Comparison of ENCODE assay signal across 8 cellular contexts in genomic region chr20:49964964-49965780, GRCh38. TPM values are rescaled to one million over a fixed set of nuclear protein-coding genes. Genes with fewer than 3 reads are reported as not detected.
DNase-seq lines count a peak whose midpoint lies in the region; TF ChIP-seq lines count a peak whose summit lies in the region.

No MANE protein-coding gene starts in this region.

- no peak overlapping the region for H2BK5ac ChIP-seq in trophoblast cell (ENCODE audit: low read depth, low read length, poor library complexity)

- H3K4me2 ChIP-seq in trophoblast cell (ENCODE audit: low read length), result no peak overlapping the region

- H3K23ac ChIP-seq in trophoblast cell (ENCODE audit: low read length), result no peak overlapping the region

- WGBS in trophoblast cell (ENCODE audit: extremely low coverage, insufficient coverage, insufficient read length), result no CpG with 5 or more reads among the region's 5 CpGs

- POLR2A ChIA-PET in AG04450 (lab: Yijun Ruan, JAX), result no interaction called here

- H3K79me2 ChIP-seq in trophoblast cell (ENCODE audit: control insufficient read depth, insufficient read depth, low read length, poor library complexity), result no peaks in the 10 kb centered on the region

- TF ChIP-seq CTCF in AG04450 (IDR thresholded peaks at IDR 0.05; ENCODE audit: low read depth, low read length) (peak; percentile 58), choroid plexus epithelial cell (conservative IDR thresholded peaks at IDR 0.05; ENCODE audit: low read depth, low read length) (peak; percentile 84)

- no peak for DNase-seq in AG04450 (ENCODE audit: low read depth, low spot score)
- peak; percentile 83 for DNase-seq in ELF-1 (ENCODE audit: low read depth, low spot score)
- peak; percentile 25 for DNase-seq in NCI-H510A (lab: John Stamatoyannopoulos, UW)
- peak; percentile 69 for DNase-seq in choroid plexus epithelial cell (ENCODE audit: low read depth)
- peak; percentile 53 to 61 for DNase-seq in trophoblast cell
- DNase-seq in glomerular visceral epithelial cell (ENCODE audit: extremely low spot score), result no peak
- DNase-seq in caudate nucleus (lab: John Stamatoyannopoulos, UW), result no peak
- no peak for DNase-seq in Ammon's horn (ENCODE audit: low spot score)

- H3K27ac ChIP-seq in AG04450 (ENCODE audit: low read depth, low read length) (no peak overlapping the region), trophoblast cell (ENCODE audit: low read depth, low read length) (no peak overlapping the region), caudate nucleus (ENCODE audit: low read depth, low read length) (no peak overlapping the region)

- H2AK5ac ChIP-seq in trophoblast cell (ENCODE audit: low read length), result no peak overlapping the region

- no peak overlapping the region for H3K9ac ChIP-seq in trophoblast cell (ENCODE audit: low read length)

- no peak overlapping the region for H4K8ac ChIP-seq in trophoblast cell (ENCODE audit: low read depth, low read length)

- H3K4me3 ChIP-seq in AG04450 (ENCODE audit: low read depth, low read length) (no peak overlapping the region), choroid plexus epithelial cell (ENCODE audit: low read depth, low read length) (no peak overlapping the region), trophoblast cell (ENCODE audit: low read depth, low read length) (no peak overlapping the region)

- no peak overlapping the region for H2AFZ ChIP-seq in trophoblast cell (ENCODE audit: insufficient read depth, low read length, poor library complexity)

- no peak overlapping the region for H3K18ac ChIP-seq in trophoblast cell (ENCODE audit: low read length)

- H3K79me1 ChIP-seq in trophoblast cell (ENCODE audit: low read length), result no peaks in the 10 kb centered on the region

- H2BK12ac ChIP-seq in trophoblast cell (ENCODE audit: low read length), result no peak overlapping the region

- peaks cover 0 to 3% of the 10 kb centered on the region in 2 experiments for H3K36me3 ChIP-seq in trophoblast cell (ENCODE audit: control insufficient read depth in 1 of 2, insufficient read depth in 2 of 2, low read length in 2 of 2)

- no peaks in the 10 kb centered on the region for H3K9me3 ChIP-seq in AG04450 (ENCODE audit: control insufficient read depth, insufficient read depth, low read length)
- H3K9me3 ChIP-seq in trophoblast cell (ENCODE audit: insufficient read depth, low read depth, low read length), result no peaks in the 10 kb centered on the region

- no peaks in the 10 kb centered on the region for H3K27me3 ChIP-seq in AG04450 (ENCODE audit: control insufficient read depth, insufficient read depth, low read length)
- H3K27me3 ChIP-seq in trophoblast cell (ENCODE audit: insufficient read depth, low read length), result no peaks in the 10 kb centered on the region

- no peak overlapping the region for H3K4ac ChIP-seq in trophoblast cell (ENCODE audit: low read depth, low read length)

- CTCF ChIA-PET in AG04450 (lab: Charles Lee), result interaction anchor here (0.5 to 3.9 kb wide), 10 partner anchors 11 to 189 kb away, joined by 3 to 34 read pairs (median 4); no protein-coding TSS in a partner anchor

- no peak overlapping the region for H4K91ac ChIP-seq in trophoblast cell (ENCODE audit: low read depth, low read length)

- H4K12ac ChIP-seq in trophoblast cell (ENCODE audit: low read depth, low read length), result no peak overlapping the region

- H3K4me1 ChIP-seq in trophoblast cell (ENCODE audit: control insufficient read depth in 1 of 2, insufficient read depth in 2 of 2, low read length in 2 of 2), result peaks cover 2 to 13% of the 10 kb centered on the region in 2 experiments

- no peak overlapping the region for H2BK120ac ChIP-seq in trophoblast cell (ENCODE audit: insufficient read depth, low read length, poor library complexity)

- H3K14ac ChIP-seq in trophoblast cell (ENCODE audit: low read length), result no peak overlapping the region

RNA-seq across cellular contexts. Expression of gene SNAI1, which starts 17.6 kb away (rescaled TPM):
- 2.3 and 3.5 TPM in 2 replicates for polyA plus RNA-seq in AG04450 (2011; rRNA removed)
- polyA minus RNA-seq in AG04450 (2011; rRNA and poly(A)+ RNA removed), result 1.7 and 3.2 TPM in 2 replicates
- polyA plus RNA-seq in trophoblast cell (2013), result 74.2 and 76.9 TPM in 2 replicates

RNA-seq across cellular contexts. Expression of gene RNF114, which starts 29.0 kb away (rescaled TPM):
- polyA plus RNA-seq in AG04450 (2011; rRNA removed), result 69.6 and 87.4 TPM in 2 replicates
- 61.3 and 72.9 TPM in 2 replicates for polyA minus RNA-seq in AG04450 (2011; rRNA and poly(A)+ RNA removed)
- 56.6 and 56.7 TPM in 2 replicates for polyA plus RNA-seq in trophoblast cell (2013)

RNA-seq across cellular contexts. Expression of gene SPATA2, which starts 49.8 kb away (rescaled TPM):
- polyA plus RNA-seq in AG04450 (2011; rRNA removed), result 4.3 and 4.7 TPM in 2 replicates
- 4.5 and 5.2 TPM in 2 replicates for polyA minus RNA-seq in AG04450 (2011; rRNA and poly(A)+ RNA removed)
- 8.8 and 9.0 TPM in 2 replicates for polyA plus RNA-seq in trophoblast cell (2013)

Comparison
In these comparisons a context has a peak if more than half of its experiments do, and no peak if none do; other contexts are left out.
1. DNase-seq: peak in ELF-1 (single experiment), NCI-H510A (single experiment), choroid plexus epithelial cell (single experiment) and trophoblast cell (2 of 2); none in AG04450 (single experiment), glomerular visceral epithelial cell (single experiment), caudate nucleus (0 of 61) and Ammon's horn (single experiment).